ENCODE assay signal across 13 cellular contexts in genomic region chr5:94715843-94716242, GRCh38.
"Had no signal": no experiment of that assay in that cellular context is flagged by ENCODE, and none has a peak within 500 bp of the region (broad histone marks: within the 10 kb centered on the region; RNA-seq: fewer than 3 reads in every experiment).

No MANE protein-coding gene starts in this region.

- H3K4me3 ChIP-seq: dorsolateral prefrontal cortex, stomach, thoracic aorta, transverse colon had no signal

- H3K36me3 ChIP-seq: thoracic aorta, transverse colon had no signal

- DNase-seq: cortex of kidney; dorsolateral prefrontal cortex; effector CD8-positive, alpha-beta T cell; foreskin melanocyte; immature natural killer cell; mesendoderm; naive B cell; small intestine; stimulated activated CD4-positive, alpha-beta T cell treated with anti-CD3 and anti-CD28 coated beads, Interleukin-12 subunit alpha, Interleukin-12 subunit beta, amount 100 ng/mL, for 4 hours; stimulated activated naive CD4-positive, alpha-beta T cell; stomach; transverse colon had no signal

- H3K27me3 ChIP-seq: dorsolateral prefrontal cortex, stomach, transverse colon had no signal

- H3K27ac ChIP-seq: dorsolateral prefrontal cortex, stomach, thoracic aorta, transverse colon had no signal

- H3K4me1 ChIP-seq: stomach, transverse colon had no signal

- H3K9me3 ChIP-seq: stomach, thoracic aorta, transverse colon had no signal
